Comparison of ENCODE assay signal across 28 cellular contexts in the genomic region with DNA sequence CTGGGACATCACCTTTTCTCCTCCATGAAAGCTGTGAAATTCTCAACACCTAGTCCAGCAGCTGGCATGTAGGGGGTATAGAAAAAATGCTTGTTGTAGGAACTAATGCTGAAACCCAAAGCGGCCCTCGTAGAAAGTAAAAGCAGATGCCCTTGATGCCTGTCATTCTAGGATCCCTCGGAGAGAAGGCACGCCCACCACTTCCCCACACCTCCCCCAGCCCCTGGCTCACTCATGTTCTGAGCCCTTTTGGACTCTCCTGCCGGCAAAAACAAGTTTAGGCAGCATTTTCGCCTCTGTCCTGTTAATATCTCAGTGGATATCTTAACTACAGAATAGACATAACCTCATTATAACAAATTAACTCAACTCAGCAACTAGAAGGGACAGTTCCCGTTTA. TPM values are rescaled to one million over a fixed set of nuclear protein-coding genes. Genes with fewer than 3 reads are reported as not detected.
"Had no signal": no experiment of that assay in that cellular context is flagged by ENCODE, and none has a peak within 500 bp of the region (broad histone marks: within the 10 kb centered on the region; RNA-seq: fewer than 3 reads in every experiment).

No MANE protein-coding gene starts in this region.

- H3K27ac ChIP-seq: adrenal gland, ascending aorta, cardiac muscle cell, coronary artery, heart right ventricle, neutrophil, upper lobe of right lung, VCaP had no signal

- H3K4me1 ChIP-seq: adrenal gland had no signal

- H3K4me3 ChIP-seq: adrenal gland, ascending aorta, cardiac muscle cell, coronary artery, heart right ventricle, skin epidermis, upper lobe of right lung had no signal

- H3K27me3 ChIP-seq: ascending aorta, upper lobe of right lung had no signal

- H3K36me3 ChIP-seq: adrenal gland, ascending aorta, cardiac muscle cell, heart right ventricle, neutrophil, upper lobe of right lung had no signal

- DNase-seq: activated CD4-positive, alpha-beta T cell treated with anti-CD3 and anti-CD28 coated beads for 4 hours; activated CD4-positive, alpha-beta T cell treated with anti-CD3 and anti-CD28 coated beads, Interleukin-2, amount 50 U/mL, for 4 hours; activated effector memory CD4-positive, alpha-beta T cell treated with anti-CD3 and anti-CD28 coated beads, Interleukin-2, amount 50 U/mL, for 16 hours; activated naive CD4-positive, alpha-beta T cell treated with anti-CD3 and anti-CD28 coated beads for 36 hours; activated naive CD8-positive, alpha-beta T cell treated with anti-CD3 and anti-CD28 coated beads for 36 hours; activated T-cell treated with anti-CD3 and anti-CD28 coated beads, Interleukin-2, amount 50 U/mL, for 1 hour; adrenal gland; cerebellar nuclear complex; effector memory CD8-positive, alpha-beta T cell; foreskin melanocyte; heart right ventricle; left ventricle myocardium superior; naive B cell; nephron progenitor cell; stimulated activated CD4-positive, alpha-beta T cell treated with anti-CD3 and anti-CD28 coated beads, Interleukin-12 subunit alpha, Interleukin-12 subunit beta, amount 100 ng/mL, for 4 hours; stimulated activated CD4-positive, alpha-beta T cell treated with anti-CD3 and anti-CD28 coated beads, Interleukin-4, amount 100 ng/mL, for 24 hours; substantia nigra; T-helper 1 cell; upper lobe of right lung had no signal

- ATAC-seq: effector memory CD8-positive, alpha-beta T cell; heart right ventricle; left ventricle myocardium superior; sciatic nerve; stimulated activated effector memory CD8-positive, alpha-beta T cell treated with anti-CD3 and anti-CD28 coated beads, Interleukin-12 subunit alpha, Interleukin-12 subunit beta, amount 100 ng/mL, for 72 hours; upper lobe of right lung had no signal

- H3K9me3 ChIP-seq: adrenal gland, neutrophil, upper lobe of right lung had no signal

RNA-seq across cellular contexts. Expression of a gene that starts 36.5 kb away (rescaled TPM):
- total RNA-seq: activated T-helper 1 cell treated with anti-CD3 and anti-CD28 coated beads, Interleukin-12 subunit alpha, Interleukin-12 subunit beta, Interleukin-2, Interleukin-4 antibody, amounts not matched to agents 30 ng/mL and 10 ng/mL and 1 ng/mL, durations not matched to agents 14 hours and 24 hours and 36 hours had no signal
